In genomic region chr20:19737025-19737424, GRCh38 we compare ENCODE assay signal across 13 cellular contexts. TPM values are rescaled to one million over a fixed set of nuclear protein-coding genes. Genes with fewer than 3 reads are reported as not detected.
DNase-seq lines count a peak whose midpoint lies in the region; ATAC-seq and TF ChIP-seq lines count a peak whose summit lies in the region.
"Had no signal": no experiment of that assay in that cellular context is flagged by ENCODE, and none has a peak within 500 bp of the region (broad histone marks: within the 10 kb centered on the region; RNA-seq: fewer than 3 reads in every experiment).

No MANE protein-coding gene starts in this region.

- intact Hi-C loops in dorsolateral prefrontal cortex (cut with DNase I) = no loop called here

- no peak overlapping the region for H3K27ac ChIP-seq in dorsolateral prefrontal cortex
- H3K27ac ChIP-seq: 22Rv1, parathyroid adenoma, thoracic aorta had no signal

- ATAC-seq in HG03521 (IDR thresholded peaks at IDR 0.05; ENCODE audit: unreplicated experiment) (no peak), HG03565 (IDR thresholded peaks at IDR 0.05; ENCODE audit: unreplicated experiment) (no peak)
- ATAC-seq: activated CD8-positive, alpha-beta memory T cell treated with anti-CD3 and anti-CD28 coated beads, Interleukin-2, amount 10 ng/mL, durations not matched to agents 7 days and 5 days had no signal

- peaks cover 0 to 3% (median 0%) of the 10 kb centered on the region in 45 donors for H3K27me3 ChIP-seq in dorsolateral prefrontal cortex

- H3K4me3 ChIP-seq in dorsolateral prefrontal cortex = no peak overlapping the region
- H3K4me3 ChIP-seq: thoracic aorta had no signal

- no peak for TF ChIP-seq CTCF in dorsolateral prefrontal cortex (IDR thresholded peaks at IDR 0.05 in 54 of 56, conservative IDR thresholded peaks at IDR 0.05 in 2 of 56; ENCODE audit: low read depth in 1 of 56, partially characterized antibody in 56 of 56)

- peak; percentile 41 for DNase-seq in DMS53 (lab: John Stamatoyannopoulos, UW)
- no peak for DNase-seq in DMS53 treated with DMSO at 0.1 percent for 48 hours (lab: John Stamatoyannopoulos, UW; ENCODE audit: unreplicated experiment)
- DNase-seq in NOMO-1 (lab: John Stamatoyannopoulos, UW; ENCODE audit: unreplicated experiment in 2 of 2) = peak; percentile 68 to 94
- peak; percentile 43 for DNase-seq in fibroblast of peridontal ligament (ENCODE audit: extremely low read depth)
- peak; percentile 10 for DNase-seq in smooth muscle cell of the brain vasculature (ENCODE audit: low read depth, low spot score)
- no peak for DNase-seq in dorsolateral prefrontal cortex
- DNase-seq: activated CD8-positive, alpha-beta memory T cell treated with anti-CD3 and anti-CD28 coated beads, Interleukin-2, amount 10 ng/mL, durations not matched to agents 7 days and 5 days; NCI-H345 had no signal

RNA-seq across cellular contexts. Expression of gene RIN2, which starts 21.0 kb away (rescaled TPM):
- 10 to 100 TPM; 25.8 to 95.7 (median 45.8) TPM for total RNA-seq in dorsolateral prefrontal cortex
- total RNA-seq: activated CD8-positive, alpha-beta memory T cell treated with anti-CD3 and anti-CD28 coated beads, Interleukin-2, amount 10 ng/mL, durations not matched to agents 7 days and 5 days had no signal

Comparison
In these comparisons a context has a peak if more than half of its experiments do, and no peak if none do; other contexts are left out.
1. DNase-seq: peak in DMS53 (single experiment), NOMO-1 (2 of 2), fibroblast of peridontal ligament (single experiment) and smooth muscle cell of the brain vasculature (single experiment); none in DMS53 treated with DMSO at 0.1 percent for 48 hours (single experiment) and dorsolateral prefrontal cortex (0 of 10).